ENCODE assay signal across 35 cellular contexts in the genomic region with DNA sequence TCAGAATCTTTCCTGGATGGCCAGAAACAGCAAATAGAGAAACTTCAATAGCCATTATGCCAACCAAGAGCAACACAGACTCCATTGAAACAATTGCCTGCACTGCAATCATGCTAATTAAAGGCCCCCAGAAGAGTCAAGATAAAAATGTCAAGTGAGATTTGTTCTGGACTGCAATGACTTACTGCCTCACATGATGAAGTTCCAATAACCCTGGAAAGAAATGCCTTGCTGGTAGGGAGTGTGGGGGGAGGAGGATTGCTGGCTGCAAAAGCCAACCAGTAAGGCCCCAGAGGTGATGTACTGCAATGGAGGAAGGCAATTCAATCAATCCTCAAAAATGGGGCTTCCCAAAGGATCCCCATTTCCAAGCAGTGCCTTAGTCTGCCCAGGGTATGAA.
DNase-seq lines count a peak whose midpoint lies in the region; ATAC-seq and TF ChIP-seq lines count a peak whose summit lies in the region.
"Had no signal": no experiment of that assay in that cellular context is flagged by ENCODE, and none has a peak within 500 bp of the region (broad histone marks: within the 10 kb centered on the region; RNA-seq: fewer than 3 reads in every experiment).

No MANE protein-coding gene starts in this region.

- DNase-seq in Right ventricle myocardium inferior (ENCODE audit: missing footprints) (no peak), right atrium auricular region (ENCODE audit: low spot score) (no peak), Right ventricle myocardium superior (no peak), cardiac septum (ENCODE audit: low spot score) (no peak), left ventricle myocardium superior (no peak), left ventricle myocardium inferior (no peak)
- no peak for DNase-seq in stimulated activated effector memory CD8-positive, alpha-beta T cell treated with anti-CD3 and anti-CD28 coated beads, Interleukin-12 subunit alpha, Interleukin-12 subunit beta, amount 100 ng/mL, for 72 hours (ENCODE audit: low spot score in 2 of 2)
- DNase-seq: 8988T; ACHN; AML-193; BE2C; C1 segment of cervical spinal cord; Caco-2; Calu3; CD4-positive, alpha-beta memory T cell; CD4-positive, alpha-beta T cell; CD4-positive, CD25-positive, alpha-beta regulatory T cell; CD8-positive, alpha-beta memory T cell; CD8-positive, alpha-beta T cell; COR-L47; DMS 273 treated with DMSO at 0.1 percent for 48 hours; DMS153; DMS53; DMS79; DMS79 treated with DMSO at 0.1 percent for 48 hours; DND-41; EL had no signal

- peak; percentile 59 for ATAC-seq in Right ventricle myocardium inferior
- ATAC-seq in Right ventricle myocardium superior (ENCODE audit: poor library complexity) = peak; percentile 75
- peak; percentile 76 for ATAC-seq in left ventricle myocardium superior
- peak; percentile 24 for ATAC-seq in stimulated activated effector memory CD8-positive, alpha-beta T cell treated with anti-CD3 and anti-CD28 coated beads, Interleukin-12 subunit alpha, Interleukin-12 subunit beta, amount 100 ng/mL, for 72 hours
- no peak for ATAC-seq in GM19395 (IDR thresholded peaks at IDR 0.05; ENCODE audit: unreplicated experiment)
- ATAC-seq: A549; CD8-positive, alpha-beta T cell had no signal

- TF ChIP-seq CTCF in right atrium auricular region (IDR thresholded peaks at IDR 0.05) (no peak), left ventricle myocardium inferior (IDR thresholded peaks at IDR 0.05; ENCODE audit: borderline replicate concordance) (no peak)

- H3K4me3 Mint-ChIP-seq in stimulated activated effector memory CD8-positive, alpha-beta T cell treated with anti-CD3 and anti-CD28 coated beads, Interleukin-12 subunit alpha, Interleukin-12 subunit beta, amount 100 ng/mL, for 72 hours = no peak overlapping the region
- H3K4me3 Mint-ChIP-seq: B cell; CD14-positive monocyte; CD4-positive, alpha-beta memory T cell; CD4-positive, alpha-beta T cell; CD4-positive, CD25-positive, alpha-beta regulatory T cell; CD8-positive, alpha-beta memory T cell; CD8-positive, alpha-beta T cell had no signal

- intact Hi-C loops in Right ventricle myocardium inferior (cut with DNase I) = no loop called here
- intact Hi-C loops in Right ventricle myocardium superior (cut with DNase I) = no loop called here
- intact Hi-C loops in cardiac septum (cut with DNase I) = no loop called here
- intact Hi-C loops in left ventricle myocardium superior (cut with micrococcal nuclease) = no loop called here
- intact Hi-C loops in left ventricle myocardium inferior (cut with micrococcal nuclease) = no loop called here

- H3K27ac Mint-ChIP-seq in stimulated activated effector memory CD8-positive, alpha-beta T cell treated with anti-CD3 and anti-CD28 coated beads, Interleukin-12 subunit alpha, Interleukin-12 subunit beta, amount 100 ng/mL, for 72 hours = no peak overlapping the region
- H3K27ac Mint-ChIP-seq: B cell; CD14-positive monocyte; CD4-positive, alpha-beta memory T cell; CD4-positive, alpha-beta T cell; CD4-positive, CD25-positive, alpha-beta regulatory T cell; CD8-positive, alpha-beta memory T cell; CD8-positive, alpha-beta T cell had no signal

- no peaks in the 10 kb centered on the region for H3K36me3 Mint-ChIP-seq in stimulated activated effector memory CD8-positive, alpha-beta T cell treated with anti-CD3 and anti-CD28 coated beads, Interleukin-12 subunit alpha, Interleukin-12 subunit beta, amount 100 ng/mL, for 72 hours
- H3K36me3 Mint-ChIP-seq: CD14-positive monocyte; CD4-positive, alpha-beta memory T cell; CD4-positive, CD25-positive, alpha-beta regulatory T cell; CD8-positive, alpha-beta memory T cell; CD8-positive, alpha-beta T cell had no signal

- H3K4me3 ChIP-seq in right atrium auricular region (no peak overlapping the region), left ventricle myocardium inferior (no peak overlapping the region)
- H3K4me3 ChIP-seq: A549; BLaER1; BLaER1 treated with 17β-estradiol and CSF1 and Interleukin-3, amounts not matched to agents 10 nM and 100 nM had no signal

- no peaks in the 10 kb centered on the region for H3K9me3 Mint-ChIP-seq in stimulated activated effector memory CD8-positive, alpha-beta T cell treated with anti-CD3 and anti-CD28 coated beads, Interleukin-12 subunit alpha, Interleukin-12 subunit beta, amount 100 ng/mL, for 72 hours
- H3K9me3 Mint-ChIP-seq: CD4-positive, alpha-beta T cell; CD8-positive, alpha-beta T cell had no signal

- H3K4me1 ChIP-seq in right atrium auricular region = no peaks in the 10 kb centered on the region
- no peaks in the 10 kb centered on the region for H3K4me1 ChIP-seq in left ventricle myocardium inferior
- H3K4me1 ChIP-seq: A549, BE2C, Caco-2 had no signal

- H3K36me3 ChIP-seq in right atrium auricular region (no peaks in the 10 kb centered on the region), left ventricle myocardium inferior (no peaks in the 10 kb centered on the region)
- H3K36me3 ChIP-seq: BE2C; BLaER1; BLaER1 treated with 17β-estradiol and CSF1 and Interleukin-3, amounts not matched to agents 10 nM and 100 nM had no signal

- no peaks in the 10 kb centered on the region for H3K27me3 ChIP-seq in right atrium auricular region
- H3K27me3 ChIP-seq in left ventricle myocardium inferior (ENCODE audit: low read depth) = no peaks in the 10 kb centered on the region
- H3K27me3 ChIP-seq: BE2C; BLaER1; BLaER1 treated with 17β-estradiol and CSF1 and Interleukin-3, amounts not matched to agents 10 nM and 100 nM had no signal

- peaks cover 0 to 16% of the 10 kb centered on the region in 2 donors for H3K9me3 ChIP-seq in right atrium auricular region
- H3K9me3 ChIP-seq in left ventricle myocardium inferior (replicated peaks) = peaks cover 18% of the 10 kb centered on the region
- H3K9me3 ChIP-seq: BE2C, Caco-2 had no signal

- H3K4me1 Mint-ChIP-seq in stimulated activated effector memory CD8-positive, alpha-beta T cell treated with anti-CD3 and anti-CD28 coated beads, Interleukin-12 subunit alpha, Interleukin-12 subunit beta, amount 100 ng/mL, for 72 hours = no peaks in the 10 kb centered on the region
- H3K4me1 Mint-ChIP-seq: B cell; CD14-positive monocyte; CD4-positive, alpha-beta memory T cell; CD4-positive, CD25-positive, alpha-beta regulatory T cell; CD8-positive, alpha-beta memory T cell had no signal

- H3K27ac ChIP-seq in right atrium auricular region (no peak overlapping the region), left ventricle myocardium inferior (replicated peaks) (no peak overlapping the region)
- H3K27ac ChIP-seq: 22Rv1; A549; BLaER1; BLaER1 treated with 17β-estradiol and CSF1 and Interleukin-3, amounts not matched to agents 10 nM and 100 nM; C4-2B had no signal
